26 cellular contexts compared by ENCODE assay signal in the genomic region with DNA sequence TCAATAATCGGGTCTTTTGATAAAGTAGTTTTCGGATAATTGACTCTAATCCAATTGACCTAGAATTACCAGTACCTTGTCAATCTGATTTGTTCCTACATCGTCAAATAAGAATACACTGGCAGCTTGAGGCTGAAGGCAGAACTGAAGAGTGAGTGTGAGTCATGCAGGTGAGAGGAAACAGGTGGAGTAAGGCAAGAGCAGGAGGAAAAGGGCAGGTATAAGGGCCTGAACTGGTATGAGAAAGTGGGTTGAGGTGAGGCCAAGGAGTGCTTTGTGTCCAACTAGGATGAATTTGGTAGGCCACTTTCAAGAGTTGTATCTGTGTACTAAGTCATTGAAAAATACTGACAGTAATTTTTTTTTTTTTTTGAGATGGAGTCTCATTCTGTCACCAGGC.
"Had no signal": no experiment of that assay in that cellular context is flagged by ENCODE, and none has a peak within 500 bp of the region (broad histone marks: within the 10 kb centered on the region; RNA-seq: fewer than 3 reads in every experiment).

No MANE protein-coding gene starts in this region.

- H3K9me3 ChIP-seq: gastroesophageal sphincter, psoas muscle, right atrium auricular region, upper lobe of left lung had no signal

- H3K9me3 Mint-ChIP-seq: activated CD4-positive, alpha-beta memory T cell treated with anti-CD3 and anti-CD28 coated beads, Interleukin-2, amount 10 ng/mL, durations not matched to agents 7 days and 5 days; neural progenitor cell; stimulated activated memory B cell treated with anti-CD40 and anti-IgM and Interleukin-4, amounts not matched to agents 10 μg/mL and 1 μg/mL and 100 μg/mL, for 72 hours had no signal

- H3K27me3 Mint-ChIP-seq: activated CD4-positive, alpha-beta memory T cell treated with anti-CD3 and anti-CD28 coated beads, Interleukin-2, amount 10 ng/mL, durations not matched to agents 7 days and 5 days; stimulated activated memory B cell treated with anti-CD40 and anti-IgM and Interleukin-4, amounts not matched to agents 10 μg/mL and 1 μg/mL and 100 μg/mL, for 72 hours; stimulated activated naive CD8-positive, alpha-beta T cell treated with anti-CD3 and anti-CD28 coated beads, Interleukin-15, amount 100 ng/mL, for 72 hours had no signal

- H3K36me3 ChIP-seq: gastroesophageal sphincter, right atrium auricular region, upper lobe of left lung had no signal

- DNase-seq: activated CD4-positive, alpha-beta memory T cell treated with anti-CD3 and anti-CD28 coated beads, Interleukin-2, amount 10 ng/mL, durations not matched to agents 7 days and 5 days; activated CD4-positive, alpha-beta T cell treated with anti-CD3 and anti-CD28 coated beads for 48 hours; activated naive CD4-positive, alpha-beta T cell; activated T-cell treated with anti-CD3 and anti-CD28 coated beads, Interleukin-2, amount 50 U/mL, for 48 hours; dermis blood vessel endothelial cell; effector CD8-positive, alpha-beta T cell; islet precursor cell; left cardiac atrium; mesendoderm; natural killer cell; occipital lobe; psoas muscle; stimulated activated CD4-positive, alpha-beta T cell treated with anti-CD3 and anti-CD28 coated beads, Interleukin-1b, Interleukin-23, amount 100 ng/mL, for 48 hours; stimulated activated CD4-positive, alpha-beta T cell treated with anti-CD3 and anti-CD28 coated beads, Interleukin-4, amount 100 ng/mL, for 4 hours; stimulated activated CD8-positive, alpha-beta memory T cell treated with anti-CD3 and anti-CD28 coated beads, Interleukin-4, amount 100 ng/mL, for 48 hours; stimulated activated naive CD8-positive, alpha-beta T cell treated with anti-CD3 and anti-CD28 coated beads, Interleukin-15, amount 100 ng/mL, for 72 hours; substantia nigra had no signal

- H3K4me3 ChIP-seq: gastroesophageal sphincter, hepatocyte, neural progenitor cell, psoas muscle, right atrium auricular region, smooth muscle cell, upper lobe of left lung had no signal

- H3K4me1 Mint-ChIP-seq: activated CD4-positive, alpha-beta memory T cell treated with anti-CD3 and anti-CD28 coated beads, Interleukin-2, amount 10 ng/mL, durations not matched to agents 7 days and 5 days; natural killer cell; neural progenitor cell; stimulated activated memory B cell treated with anti-CD40 and anti-IgM and Interleukin-4, amounts not matched to agents 10 μg/mL and 1 μg/mL and 100 μg/mL, for 72 hours; stimulated activated naive CD8-positive, alpha-beta T cell treated with anti-CD3 and anti-CD28 coated beads, Interleukin-15, amount 100 ng/mL, for 72 hours had no signal

- H3K36me3 Mint-ChIP-seq: activated naive CD4-positive, alpha-beta T cell treated with anti-CD3 and anti-CD28 coated beads, Interleukin-2, amount 50 U/mL, for 72 hours; natural killer cell; neural progenitor cell; stimulated activated memory B cell treated with anti-CD40 and anti-IgM and Interleukin-4, amounts not matched to agents 10 μg/mL and 1 μg/mL and 100 μg/mL, for 72 hours had no signal

- ATAC-seq: activated naive CD4-positive, alpha-beta T cell treated with anti-CD3 and anti-CD28 coated beads, Interleukin-2, amount 50 U/mL, for 72 hours; gastroesophageal sphincter; left cardiac atrium; natural killer cell; psoas muscle; stimulated activated memory B cell treated with anti-CD40 and anti-IgM and Interleukin-4, amounts not matched to agents 10 μg/mL and 1 μg/mL and 100 μg/mL, for 72 hours; stimulated activated naive CD8-positive, alpha-beta T cell treated with anti-CD3 and anti-CD28 coated beads, Interleukin-15, amount 100 ng/mL, for 72 hours had no signal

- H3K4me1 ChIP-seq: neural progenitor cell, parathyroid adenoma had no signal

- H3K27ac ChIP-seq: gastroesophageal sphincter, hepatocyte, neural progenitor cell, parathyroid adenoma, psoas muscle, upper lobe of left lung had no signal

- H3K27me3 ChIP-seq: gastroesophageal sphincter, hepatocyte, neural progenitor cell, right atrium auricular region, upper lobe of left lung had no signal

- H3K27ac Mint-ChIP-seq: activated CD4-positive, alpha-beta memory T cell treated with anti-CD3 and anti-CD28 coated beads, Interleukin-2, amount 10 ng/mL, durations not matched to agents 7 days and 5 days; activated naive CD4-positive, alpha-beta T cell treated with anti-CD3 and anti-CD28 coated beads, Interleukin-2, amount 50 U/mL, for 72 hours; natural killer cell; neural progenitor cell; stimulated activated memory B cell treated with anti-CD40 and anti-IgM and Interleukin-4, amounts not matched to agents 10 μg/mL and 1 μg/mL and 100 μg/mL, for 72 hours; stimulated activated naive CD8-positive, alpha-beta T cell treated with anti-CD3 and anti-CD28 coated beads, Interleukin-15, amount 100 ng/mL, for 72 hours had no signal

- H3K4me3 Mint-ChIP-seq: activated CD4-positive, alpha-beta memory T cell treated with anti-CD3 and anti-CD28 coated beads, Interleukin-2, amount 10 ng/mL, durations not matched to agents 7 days and 5 days; natural killer cell; neural progenitor cell; stimulated activated memory B cell treated with anti-CD40 and anti-IgM and Interleukin-4, amounts not matched to agents 10 μg/mL and 1 μg/mL and 100 μg/mL, for 72 hours; stimulated activated naive CD8-positive, alpha-beta T cell treated with anti-CD3 and anti-CD28 coated beads, Interleukin-15, amount 100 ng/mL, for 72 hours had no signal
